Comparison of ENCODE assay signal across 8 cellular contexts in the genomic region with DNA sequence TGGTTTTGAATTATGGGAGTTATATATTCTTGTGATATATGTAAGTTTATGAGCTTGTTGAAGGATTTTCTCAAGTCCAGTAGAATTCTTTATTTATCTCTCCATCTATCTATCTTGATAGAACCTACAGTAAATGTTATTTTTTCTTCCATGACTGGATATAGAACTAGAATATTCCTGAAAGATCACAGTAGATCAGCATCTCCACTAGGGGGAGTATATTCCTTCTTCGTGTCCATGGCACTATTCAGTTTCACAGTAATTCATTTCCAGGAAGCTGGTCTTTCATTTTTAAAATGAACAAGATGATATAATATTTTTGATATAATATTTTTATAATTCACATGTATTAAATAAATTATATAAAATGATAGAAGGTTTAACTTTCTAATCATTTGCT. TPM values are rescaled to one million over a fixed set of nuclear protein-coding genes. Genes with fewer than 3 reads are reported as not detected.
A peak's percentile ranks its signal among the peaks of the same experiment; 100 is the strongest.
DNase-seq lines count a peak whose midpoint lies in the region; ATAC-seq and TF ChIP-seq lines count a peak whose summit lies in the region.

No MANE protein-coding gene starts in this region.

- H4K20me1 ChIP-seq in PC-3 (ENCODE audit: low read length), result no peaks in the 10 kb centered on the region

- no peak overlapping the region for H3K4me2 ChIP-seq in PC-3 (ENCODE audit: low read length)

- H3K9ac ChIP-seq in PC-3 (ENCODE audit: low read length), result no peak overlapping the region

- no peaks in the 10 kb centered on the region for H3F3A ChIP-seq in PC-3 (ENCODE audit: low read length, unreplicated experiment)

- no peaks in the 10 kb centered on the region for H3K36me3 ChIP-seq in PC-3 (ENCODE audit: low read depth, low read length)

- no TSS peak for BruUV-seq in PC-3 (replicated peaks; lab: Mats Ljungman, UMichigan)

- H3K27ac ChIP-seq in PC-3 (ENCODE audit: low read length), result no peak overlapping the region
- H3K27ac ChIP-seq in foreskin keratinocyte, result no peak overlapping the region

- no peaks in the 10 kb centered on the region for H3K9me2 ChIP-seq in PC-3 (replicated peaks; ENCODE audit: low read length)

- DNase-seq in AG04449 (ENCODE audit: low read depth, low spot score), result no peak
- DNase-seq in HT-29 (ENCODE audit: low spot score), result peak; percentile 24
- peak; percentile 54 for DNase-seq in PC-3
- DNase-seq in foreskin keratinocyte, result peak in 1 of 2 donors; percentile 22
- no peak for DNase-seq in amniotic stem cell (lab: John Stamatoyannopoulos, UW)
- no peak for DNase-seq in DMS114 treated with DMSO at 0.1 percent for 48 hours (lab: John Stamatoyannopoulos, UW; ENCODE audit: unreplicated experiment)

- H3K4me1 ChIP-seq in PC-3 (ENCODE audit: insufficient read depth, low read length) (no peaks in the 10 kb centered on the region), foreskin keratinocyte (no peaks in the 10 kb centered on the region)

- CTCF ChIA-PET in AG04449 (lab: Yijun Ruan, JAX) (interaction anchor here (1.0 kb wide), 2 partner anchors 13 to 15 kb away, joined by 3 read pairs; no protein-coding TSS in a partner anchor), PC-3 (lab: Charles Lee) (no interaction called here)

- H3K79me2 ChIP-seq in PC-3 (ENCODE audit: low read length), result no peaks in the 10 kb centered on the region

- intact Hi-C loops in PC-3 (cut with micrococcal nuclease), result no loop called here

- no peak; the same call in 1 of the 2 replicates for ATAC-seq in PC-3
- ATAC-seq in foreskin keratinocyte, result peak; percentile 46
- ATAC-seq in GM21619 (IDR thresholded peaks at IDR 0.05; ENCODE audit: unreplicated experiment), result no peak
- ATAC-seq in HG02571 (IDR thresholded peaks at IDR 0.05; ENCODE audit: unreplicated experiment), result no peak

- no peaks in the 10 kb centered on the region for H3K9me3 ChIP-seq in PC-3 (ENCODE audit: low read length)

- no peak overlapping the region for H2AFZ ChIP-seq in PC-3 (ENCODE audit: low read length)

- POLR2A ChIA-PET in AG04449 (lab: Yijun Ruan, JAX), result no interaction called here
- POLR2A ChIA-PET in PC-3 (lab: Charles Lee; ENCODE audit: unreplicated experiment), result no interaction called here

- peak; percentile 47 for TF ChIP-seq CTCF in AG04449 (IDR thresholded peaks at IDR 0.05; ENCODE audit: insufficient read depth, low read length, missing control alignments)
- peak; percentile 64 for TF ChIP-seq CTCF in PC-3 (conservative IDR thresholded peaks at IDR 0.05; ENCODE audit: low read depth, low read length)
- peak; percentile 65 for TF ChIP-seq CTCF in foreskin keratinocyte (conservative IDR thresholded peaks at IDR 0.05)

- H3K27me3 ChIP-seq in PC-3 (ENCODE audit: low read length) (no peaks in the 10 kb centered on the region), foreskin keratinocyte (peaks cover 2% of the 10 kb centered on the region)

- no peak overlapping the region for H3K4me3 ChIP-seq in AG04449 (ENCODE audit: low read depth, low read length)
- H3K4me3 ChIP-seq in PC-3 (ENCODE audit: low read length), result no peak overlapping the region

RNA-seq across cellular contexts. Expression of a gene that starts 18.8 kb away (rescaled TPM):
- total RNA-seq in HT-29 (2014; rRNA removed; shearing (Covaris generic)), result not detected in 2 replicates
- total RNA-seq in PC-3 (2014; rRNA removed) (0.12 TPM in 1 of 2 replicates, not detected in the other), foreskin keratinocyte (not detected in 2 replicates)
- not detected in 2 replicates for polyA plus RNA-seq in foreskin keratinocyte

Comparison
In these comparisons a context has a peak if more than half of its experiments do, and no peak if none do; other contexts are left out.
1. DNase-seq: peak in HT-29 (single experiment) and PC-3 (single experiment); none in AG04449 (single experiment), amniotic stem cell (single experiment) and DMS114 treated with DMSO at 0.1 percent for 48 hours (single experiment).
2. Peak in every context shown above with its lines, with median percentiles within 50 percentile points of each other: CTCF ChIP-seq.